11 cellular contexts compared by ENCODE assay signal in the genomic region with DNA sequence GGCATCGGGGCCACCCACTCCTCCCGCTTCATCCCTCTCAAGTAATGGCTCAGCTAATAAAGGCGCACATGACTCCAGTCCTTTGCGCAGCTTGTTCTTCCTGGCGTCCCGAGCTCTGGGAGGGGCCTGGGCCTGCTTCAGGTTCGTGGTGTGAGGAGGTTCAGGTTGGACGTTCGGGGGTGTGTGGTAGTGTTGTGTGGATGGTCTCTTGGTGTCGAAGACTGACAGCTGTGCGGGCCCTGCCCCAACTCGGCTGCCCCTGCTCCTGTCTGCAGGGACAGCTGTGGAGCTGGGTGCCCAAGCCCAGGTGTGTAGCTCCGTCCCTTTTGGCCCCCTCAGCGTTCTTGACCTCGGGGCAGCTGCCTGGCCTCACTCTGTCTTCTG. TPM values are rescaled to one million over a fixed set of nuclear protein-coding genes. Genes with fewer than 3 reads are reported as not detected.
DNase-seq lines count a peak whose midpoint lies in the region; ATAC-seq and TF ChIP-seq lines count a peak whose summit lies in the region.
"Had no signal": no experiment of that assay in that cellular context is flagged by ENCODE, and none has a peak within 500 bp of the region (broad histone marks: within the 10 kb centered on the region; RNA-seq: fewer than 3 reads in every experiment).

No MANE protein-coding gene starts in this region.

- intact Hi-C loops in OCI-LY7 (cut with micrococcal nuclease; ENCODE audit: unreplicated experiment) = no loop called here

- H3K4me3 ChIP-seq in OCI-LY7 (ENCODE audit: low read depth, low read length, poor library complexity, severe bottlenecking) = peak overlapping the region; percentile 7

- no peaks in the 10 kb centered on the region for H3K9me3 Mint-ChIP-seq in activated naive CD4-positive, alpha-beta T cell treated with anti-CD3 and anti-CD28 coated beads, Interleukin-2, amount 10 ng/mL, durations not matched to agents 7 days and 5 days
- no peaks in the 10 kb centered on the region for H3K9me3 Mint-ChIP-seq in chondrocyte (ENCODE audit: low read depth)
- no peaks in the 10 kb centered on the region for H3K9me3 Mint-ChIP-seq in stimulated activated memory B cell treated with anti-CD40 and anti-IgM and Interleukin-4, amounts not matched to agents 10 μg/mL and 1 μg/mL and 100 μg/mL, for 72 hours

- no peak for DNase-seq in activated naive CD4-positive, alpha-beta T cell treated with anti-CD3 and anti-CD28 coated beads, Interleukin-2, amount 10 ng/mL, durations not matched to agents 7 days and 5 days
- no peak for DNase-seq in activated naive CD4-positive, alpha-beta T cell treated with anti-CD3 and anti-CD28 coated beads, Interleukin-2, amount 50 U/mL, for 16 hours
- no peak for DNase-seq in OCI-LY7 (ENCODE audit: low spot score)
- DNase-seq in chondrocyte (ENCODE audit: low spot score) = no peak
- no peak for DNase-seq in HCEC 1CT
- DNase-seq in GM19238 (ENCODE audit: insufficient read length, low spot score) = no peak
- DNase-seq: effector CD8-positive, alpha-beta T cell; NCI-H82 had no signal

- H3K4me1 Mint-ChIP-seq in activated naive CD4-positive, alpha-beta T cell treated with anti-CD3 and anti-CD28 coated beads, Interleukin-2, amount 10 ng/mL, durations not matched to agents 7 days and 5 days = peaks cover 45% of the 10 kb centered on the region
- H3K4me1 Mint-ChIP-seq in chondrocyte (ENCODE audit: low read depth) = peaks cover 36% of the 10 kb centered on the region
- H3K4me1 Mint-ChIP-seq in stimulated activated memory B cell treated with anti-CD40 and anti-IgM and Interleukin-4, amounts not matched to agents 10 μg/mL and 1 μg/mL and 100 μg/mL, for 72 hours = peaks cover 49% of the 10 kb centered on the region

- peak overlapping the region; percentile 97 for H3K4me3 Mint-ChIP-seq in activated naive CD4-positive, alpha-beta T cell treated with anti-CD3 and anti-CD28 coated beads, Interleukin-2, amount 10 ng/mL, durations not matched to agents 7 days and 5 days
- peak overlapping the region; percentile 48 for H3K4me3 Mint-ChIP-seq in chondrocyte (ENCODE audit: unreplicated experiment)
- H3K4me3 Mint-ChIP-seq in stimulated activated memory B cell treated with anti-CD40 and anti-IgM and Interleukin-4, amounts not matched to agents 10 μg/mL and 1 μg/mL and 100 μg/mL, for 72 hours = peak overlapping the region; percentile 98

- peaks cover 18% of the 10 kb centered on the region for H4K20me1 ChIP-seq in OCI-LY7 (ENCODE audit: insufficient read depth, low read length)

- H3K36me3 Mint-ChIP-seq in activated naive CD4-positive, alpha-beta T cell treated with anti-CD3 and anti-CD28 coated beads, Interleukin-2, amount 10 ng/mL, durations not matched to agents 7 days and 5 days = peaks cover 41% of the 10 kb centered on the region
- H3K36me3 Mint-ChIP-seq in chondrocyte (ENCODE audit: low read depth) = peaks cover 13% of the 10 kb centered on the region
- H3K36me3 Mint-ChIP-seq in stimulated activated memory B cell treated with anti-CD40 and anti-IgM and Interleukin-4, amounts not matched to agents 10 μg/mL and 1 μg/mL and 100 μg/mL, for 72 hours = peaks cover 45% of the 10 kb centered on the region

- peaks cover 56% of the 10 kb centered on the region for H3K36me3 ChIP-seq in OCI-LY7 (ENCODE audit: insufficient read depth, low read length)

- H3K9me2 ChIP-seq in OCI-LY7 (ENCODE audit: insufficient read depth, low read length) = no peaks in the 10 kb centered on the region

- no peak overlapping the region for H3K27ac Mint-ChIP-seq in activated naive CD4-positive, alpha-beta T cell treated with anti-CD3 and anti-CD28 coated beads, Interleukin-2, amount 10 ng/mL, durations not matched to agents 7 days and 5 days
- H3K27ac Mint-ChIP-seq in chondrocyte (ENCODE audit: unreplicated experiment) = peak overlapping the region; percentile 8
- peak overlapping the region; percentile 97 for H3K27ac Mint-ChIP-seq in stimulated activated memory B cell treated with anti-CD40 and anti-IgM and Interleukin-4, amounts not matched to agents 10 μg/mL and 1 μg/mL and 100 μg/mL, for 72 hours

- H3K9me3 ChIP-seq in OCI-LY7 (ENCODE audit: low read length) = no peaks in the 10 kb centered on the region

- CTCF ChIA-PET in activated naive CD4-positive, alpha-beta T cell treated with anti-CD3 and anti-CD28 coated beads, Interleukin-2, amount 10 ng/mL, durations not matched to agents 7 days and 5 days (lab: Charles Lee) = interaction anchor here (1.0 kb wide), 1 partner anchor 15 kb away, joined by 3 read pairs; no protein-coding TSS in a partner anchor
- CTCF ChIA-PET in OCI-LY7 (lab: Charles Lee; ENCODE audit: unreplicated experiment) = no interaction called here

- no TSS peak for BruUV-seq in OCI-LY7 (replicated peaks; lab: Mats Ljungman, UMichigan)

- H3K79me2 ChIP-seq in OCI-LY7 (ENCODE audit: insufficient read depth, low read depth, low read length) = peaks cover 34% of the 10 kb centered on the region

- H2AFZ ChIP-seq in OCI-LY7 (ENCODE audit: low read length) = no peak overlapping the region

- H3K27ac ChIP-seq in OCI-LY7 (ENCODE audit: low read depth, low read length, poor library complexity, severe bottlenecking) = no peak overlapping the region

- H3K4me1 ChIP-seq in OCI-LY7 (ENCODE audit: insufficient read depth, low read length, poor library complexity, severe bottlenecking) = peaks cover 44% of the 10 kb centered on the region

- H3K4me2 ChIP-seq in OCI-LY7 (ENCODE audit: low read length) = peak overlapping the region; percentile 93

- no peak for TF ChIP-seq CTCF in OCI-LY7 (conservative IDR thresholded peaks at IDR 0.05; ENCODE audit: low read length)
- no peak for TF ChIP-seq CTCF in chondrocyte (IDR thresholded peaks at IDR 0.05)

- no peak for ATAC-seq in stimulated activated memory B cell treated with anti-CD40 and anti-IgM and Interleukin-4, amounts not matched to agents 10 μg/mL and 1 μg/mL and 100 μg/mL, for 72 hours
- no peak for ATAC-seq in GM21737 (IDR thresholded peaks at IDR 0.05; ENCODE audit: unreplicated experiment)
- ATAC-seq: sciatic nerve had no signal

- POLR2A ChIA-PET in OCI-LY7 (lab: Charles Lee) = no interaction called here

- peaks cover 16% of the 10 kb centered on the region for H3K27me3 Mint-ChIP-seq in activated naive CD4-positive, alpha-beta T cell treated with anti-CD3 and anti-CD28 coated beads, Interleukin-2, amount 10 ng/mL, durations not matched to agents 7 days and 5 days
- H3K27me3 Mint-ChIP-seq in chondrocyte (ENCODE audit: low read depth) = no peaks in the 10 kb centered on the region
- no peaks in the 10 kb centered on the region for H3K27me3 Mint-ChIP-seq in stimulated activated memory B cell treated with anti-CD40 and anti-IgM and Interleukin-4, amounts not matched to agents 10 μg/mL and 1 μg/mL and 100 μg/mL, for 72 hours

RNA-seq across cellular contexts. Expression of a gene that starts 2.2 kb away (rescaled TPM):
- 2,068 and 2,241 TPM in 2 replicates for total RNA-seq in OCI-LY7 (2014; rRNA removed; shearing (Covaris generic))
- total RNA-seq in OCI-LY7 (2022) (1,654 and 1,860 TPM in 2 replicates), chondrocyte (614 to 734 TPM (median 636 TPM) in 3 replicates)

RNA-seq across cellular contexts. Expression of a gene that starts 9.5 kb away (rescaled TPM):
- 0.23 and 0.57 TPM in 2 replicates for total RNA-seq in OCI-LY7 (2014; rRNA removed; shearing (Covaris generic))
- total RNA-seq in OCI-LY7 (2022) (2.4 and 5.5 TPM in 2 replicates), chondrocyte (1.4 to 3.9 TPM (median 3.9 TPM) in 3 replicates)

RNA-seq across cellular contexts. Expression of a gene that starts 33.0 kb away (rescaled TPM):
- 170 and 210 TPM in 2 replicates for total RNA-seq in OCI-LY7 (2014; rRNA removed; shearing (Covaris generic))
- 373 and 383 TPM in 2 replicates for total RNA-seq in OCI-LY7 (2022)
- total RNA-seq in chondrocyte = 81.1 to 88.0 TPM (median 82.5 TPM) in 3 replicates

RNA-seq across cellular contexts. Expression of a gene that starts 38.6 kb away (rescaled TPM):
- total RNA-seq in OCI-LY7 (2014; rRNA removed; shearing (Covaris generic)) = 27.1 and 45.6 TPM in 2 replicates
- total RNA-seq in OCI-LY7 (2022) = 54.6 and 58.6 TPM in 2 replicates
- 23.3 to 24.7 TPM (median 24.2 TPM) in 3 replicates for total RNA-seq in chondrocyte

RNA-seq across cellular contexts. Expression of a gene that starts 39.1 kb away (rescaled TPM):
- total RNA-seq in OCI-LY7 (2014; rRNA removed; shearing (Covaris generic)) = 9.7 and 14.4 TPM in 2 replicates
- total RNA-seq in OCI-LY7 (2022) (17.6 and 27.5 TPM in 2 replicates), chondrocyte (30.1 to 34.3 TPM (median 32.5 TPM) in 3 replicates)

Comparison
In these comparisons a context has a peak if more than half of its experiments do, and no peak if none do; other contexts are left out.
1. H3K4me3 Mint-ChIP-seq: peak in every context shown above with its lines; median percentile 98 in stimulated activated memory B cell treated with anti-CD40 and anti-IgM and Interleukin-4, amounts not matched to agents 10 μg/mL and 1 μg/mL and 100 μg/mL, for 72 hours; 97 in activated naive CD4-positive, alpha-beta T cell treated with anti-CD3 and anti-CD28 coated beads, Interleukin-2, amount 10 ng/mL, durations not matched to agents 7 days and 5 days; 48 in chondrocyte.